In the genomic region with DNA sequence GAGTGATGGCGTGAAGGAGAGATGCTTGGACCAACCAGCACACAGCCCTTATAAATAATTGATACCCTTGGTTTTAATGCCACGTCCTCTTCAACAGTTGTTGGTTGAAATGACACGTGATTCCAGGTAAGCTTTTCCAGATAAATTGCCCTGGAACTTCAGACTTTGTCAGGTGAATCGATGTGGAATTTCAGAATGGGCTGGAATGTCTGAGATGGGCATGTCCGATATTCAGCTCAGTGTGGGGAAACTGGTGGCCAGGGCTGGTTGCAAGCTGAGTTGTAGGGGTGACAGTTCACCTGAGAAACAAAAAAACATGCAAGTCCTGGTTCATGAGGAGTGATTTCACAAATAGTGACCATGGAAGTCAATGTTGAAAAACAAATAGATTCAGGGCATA, we compare ENCODE assay signal across 7 cellular contexts.
A peak's percentile ranks its signal among the peaks of the same experiment; 100 is the strongest.
DNase-seq lines count a peak whose midpoint lies in the region; ATAC-seq, FAIRE-seq and TF ChIP-seq lines count a peak whose summit lies in the region.
"Not testable (repeated sequence)": the region's sequence is repeated elsewhere in the genome, so short reads cannot be mapped to it uniquely, and the experiment has no call there.

No MANE protein-coding gene starts in this region.

- FAIRE-seq in astrocyte (lab: Jason Lieb, UNC): peak; percentile 17

- not testable (repeated sequence) for H3K9ac ChIP-seq in astrocyte (ENCODE audit: low read length)

- H3K4me2 ChIP-seq in astrocyte (ENCODE audit: low read length): not testable (repeated sequence)

- peaks cover 12% of the 10 kb centered on the region for H4K20me1 ChIP-seq in astrocyte (ENCODE audit: insufficient read depth, low read length)

- not testable (repeated sequence) for H3K9me3 Mint-ChIP-seq in CD4-positive, CD25-positive, alpha-beta regulatory T cell; IgD-negative memory B cell; astrocyte (ENCODE audit: unreplicated experiment); immature natural killer cell; mesothelial cell of epicardium; nephron

- not testable (repeated sequence) for TF ChIP-seq CTCF in VCaP (conservative IDR thresholded peaks at IDR 0.05); astrocyte (IDR thresholded peaks at IDR 0.05; ENCODE audit: insufficient read depth, low read depth, low read length); mesothelial cell of epicardium (IDR thresholded peaks at IDR 0.05; ENCODE audit: unreplicated experiment); nephron (IDR thresholded peaks at IDR 0.05; ENCODE audit: unreplicated experiment in 3 of 3)

- H3K4me1 ChIP-seq in CD4-positive, CD25-positive, alpha-beta regulatory T cell (ENCODE audit: control insufficient read depth, insufficient read depth, low read length, poor library complexity, severe bottlenecking): not testable (repeated sequence)
- H3K4me1 ChIP-seq in astrocyte (ENCODE audit: insufficient read depth, low read length): peaks cover 14% of the 10 kb centered on the region

- not testable (repeated sequence) for H2AFZ ChIP-seq in astrocyte (ENCODE audit: low read depth, low read length)

- not testable (repeated sequence) for H3K27me3 ChIP-seq in CD4-positive, CD25-positive, alpha-beta regulatory T cell (ENCODE audit: control insufficient read depth, insufficient read depth, low read length); astrocyte (ENCODE audit: insufficient read depth, low read length)

- H3K27me3 Mint-ChIP-seq in CD4-positive, CD25-positive, alpha-beta regulatory T cell; IgD-negative memory B cell; astrocyte (ENCODE audit: low read depth, unreplicated experiment); mesothelial cell of epicardium (ENCODE audit: low read depth); nephron (ENCODE audit: low read depth): not testable (repeated sequence)
- peaks cover 9 to 12% (median 10%) of the 10 kb centered on the region in 3 donors for H3K27me3 Mint-ChIP-seq in immature natural killer cell (ENCODE audit: low read depth in 3 of 3)

- H3K36me3 ChIP-seq in CD4-positive, CD25-positive, alpha-beta regulatory T cell (ENCODE audit: control insufficient read depth, insufficient read depth, low read length); astrocyte (ENCODE audit: insufficient read depth, low read length): not testable (repeated sequence)

- H3K27ac ChIP-seq in CD4-positive, CD25-positive, alpha-beta regulatory T cell (ENCODE audit: insufficient read depth, low read length, poor library complexity, severe bottlenecking): peak overlapping the region; percentile 87
- peak overlapping the region; percentile 93 for H3K27ac ChIP-seq in VCaP
- not testable (repeated sequence) for H3K27ac ChIP-seq in astrocyte (ENCODE audit: low read depth, low read length)

- ATAC-seq in CD4-positive, CD25-positive, alpha-beta regulatory T cell (ENCODE audit: low read depth in 2 of 2): not testable (repeated sequence)

- peaks cover 0 to 36% (median 5%) of the 10 kb centered on the region in 4 donors for H3K4me1 Mint-ChIP-seq in CD4-positive, CD25-positive, alpha-beta regulatory T cell
- H3K4me1 Mint-ChIP-seq in IgD-negative memory B cell: peaks cover 0 to 15% (median 10%) of the 10 kb centered on the region in 3 donors
- H3K4me1 Mint-ChIP-seq in astrocyte (ENCODE audit: low read depth, unreplicated experiment): peaks cover 14% of the 10 kb centered on the region
- peaks cover 20 to 29% of the 10 kb centered on the region in 2 donors for H3K4me1 Mint-ChIP-seq in immature natural killer cell
- H3K4me1 Mint-ChIP-seq in mesothelial cell of epicardium: peaks cover 15% of the 10 kb centered on the region
- H3K4me1 Mint-ChIP-seq in nephron: not testable (repeated sequence)

- H3K36me3 Mint-ChIP-seq in CD4-positive, CD25-positive, alpha-beta regulatory T cell: peaks cover 22% of the 10 kb centered on the region
- H3K36me3 Mint-ChIP-seq in IgD-negative memory B cell; astrocyte (ENCODE audit: low read depth, unreplicated experiment); immature natural killer cell: not testable (repeated sequence)
- peaks cover 32% of the 10 kb centered on the region for H3K36me3 Mint-ChIP-seq in mesothelial cell of epicardium
- peaks cover 47% of the 10 kb centered on the region for H3K36me3 Mint-ChIP-seq in nephron (ENCODE audit: low read depth)

- not testable (repeated sequence) for DNase-seq in CD4-positive, CD25-positive, alpha-beta regulatory T cell; astrocyte (ENCODE audit: low read depth); immature natural killer cell; mesothelial cell of epicardium (ENCODE audit: low spot score in 2 of 2, unreplicated experiment in 2 of 2)

- H3K9me3 ChIP-seq in CD4-positive, CD25-positive, alpha-beta regulatory T cell (ENCODE audit: control insufficient read depth in 2 of 2, low read length in 2 of 2); astrocyte (ENCODE audit: insufficient read depth, low read depth, low read length): not testable (repeated sequence)

- H3K79me2 ChIP-seq in astrocyte (ENCODE audit: insufficient read depth, low read length): not testable (repeated sequence)

- peak overlapping the region; percentile 81 to 95 (median 86) for H3K4me3 Mint-ChIP-seq in CD4-positive, CD25-positive, alpha-beta regulatory T cell
- H3K4me3 Mint-ChIP-seq in IgD-negative memory B cell (peak overlapping the region in 1 of 4 donors; percentile 86), immature natural killer cell (peak overlapping the region in 2 of 5 donors; percentile 28 to 29), nephron (peak overlapping the region; percentile 5 to 87 (median 81))
- H3K4me3 Mint-ChIP-seq in astrocyte (ENCODE audit: unreplicated experiment); mesothelial cell of epicardium: not testable (repeated sequence)

- peak overlapping the region in 1 of 3 donors; percentile 28 for H3K27ac Mint-ChIP-seq in CD4-positive, CD25-positive, alpha-beta regulatory T cell
- H3K27ac Mint-ChIP-seq in IgD-negative memory B cell (peak overlapping the region; percentile 62 to 90 (median 73)), immature natural killer cell (peak overlapping the region in 4 of 6 donors; percentile 57 to 83 (median 80)), mesothelial cell of epicardium (peak overlapping the region; percentile 66), nephron (peak overlapping the region in 1 of 3 experiments; percentile 100)
- not testable (repeated sequence) for H3K27ac Mint-ChIP-seq in astrocyte (ENCODE audit: unreplicated experiment)

- H3K4me3 ChIP-seq in CD4-positive, CD25-positive, alpha-beta regulatory T cell (ENCODE audit: low read depth, low read length); astrocyte (ENCODE audit: insufficient read depth, low read depth, low read length): not testable (repeated sequence)
